Comparison of ENCODE assay signal across 16 cellular contexts in genomic region chr1:27473755-27474154, GRCh38. TPM values are rescaled to one million over a fixed set of nuclear protein-coding genes. Genes with fewer than 3 reads are reported as not detected.
DNase-seq lines count a peak whose midpoint lies in the region; ATAC-seq, FAIRE-seq and TF ChIP-seq lines count a peak whose summit lies in the region.
"Had no signal": no experiment of that assay in that cellular context is flagged by ENCODE, and none has a peak within 500 bp of the region (broad histone marks: within the 10 kb centered on the region; RNA-seq: fewer than 3 reads in every experiment).

No MANE protein-coding gene starts in this region.

- H4K20me1 ChIP-seq in OCI-LY1 (ENCODE audit: insufficient read depth, low read length), result no peaks in the 10 kb centered on the region
- H4K20me1 ChIP-seq in endothelial cell of umbilical vein (replicated peaks; ENCODE audit: control insufficient read depth, extremely low read depth, insufficient read depth, low read length), result peaks cover 12% of the 10 kb centered on the region

- peak; percentile 50 for ATAC-seq in stimulated activated naive CD8-positive, alpha-beta T cell treated with anti-CD3 and anti-CD28 coated beads, Interleukin-15, amount 100 ng/mL, for 72 hours
- ATAC-seq: lower lobe of right lung had no signal

- CTCF ChIA-PET in activated naive CD4-positive, alpha-beta T cell treated with anti-CD3 and anti-CD28 coated beads for 36 hours (lab: Charles Lee), result interaction anchor here (0.6 kb wide), 1 partner anchor 33 kb away, joined by 3 read pairs; no protein-coding TSS in a partner anchor
- CTCF ChIA-PET in endothelial cell of umbilical vein (lab: Charles Lee), result no interaction called here

- H3K79me2 ChIP-seq in OCI-LY1 (ENCODE audit: insufficient read depth, low read length) (peaks cover 96% of the 10 kb centered on the region), endothelial cell of umbilical vein (ENCODE audit: control insufficient read depth, insufficient read depth, low read length) (peaks cover 91% of the 10 kb centered on the region)

- peak overlapping the region; percentile 8 for H3K27ac Mint-ChIP-seq in activated naive CD4-positive, alpha-beta T cell treated with anti-CD3 and anti-CD28 coated beads for 36 hours
- peak overlapping the region in 1 of 2 donors; percentile 21 for H3K27ac Mint-ChIP-seq in stimulated activated naive CD8-positive, alpha-beta T cell treated with anti-CD3 and anti-CD28 coated beads, Interleukin-15, amount 100 ng/mL, for 72 hours

- no peaks in the 10 kb centered on the region for H3K9me3 Mint-ChIP-seq in activated naive CD4-positive, alpha-beta T cell treated with anti-CD3 and anti-CD28 coated beads for 36 hours
- H3K9me3 Mint-ChIP-seq in stimulated activated naive CD8-positive, alpha-beta T cell treated with anti-CD3 and anti-CD28 coated beads, Interleukin-15, amount 100 ng/mL, for 72 hours, result no peaks in the 10 kb centered on the region

- H3K36me3 ChIP-seq in OCI-LY1 (ENCODE audit: insufficient read depth, low read length) (peaks cover 57% of the 10 kb centered on the region), endothelial cell of umbilical vein (ENCODE audit: control insufficient read depth in 2 of 2, extremely low read depth in 1 of 2, insufficient read depth in 2 of 2, low read length in 2 of 2) (no peaks in the 10 kb centered on the region)

- POLR2A ChIA-PET in endothelial cell of umbilical vein (lab: Charles Lee), result no interaction called here

- H3K36me3 Mint-ChIP-seq in activated naive CD4-positive, alpha-beta T cell treated with anti-CD3 and anti-CD28 coated beads for 36 hours (ENCODE audit: low read depth), result peaks cover 21% of the 10 kb centered on the region

- peaks cover 67% of the 10 kb centered on the region for H3K4me1 ChIP-seq in OCI-LY1 (ENCODE audit: insufficient read depth, low read length, severe bottlenecking)
- no peaks in the 10 kb centered on the region for H3K4me1 ChIP-seq in endothelial cell of umbilical vein (ENCODE audit: control insufficient read depth, extremely low read depth, insufficient read depth, low read length)

- H3K4me2 ChIP-seq in OCI-LY1 (ENCODE audit: low read length), result peak overlapping the region; percentile 9; the same call in 1 of the 2 replicates
- no peak overlapping the region for H3K4me2 ChIP-seq in endothelial cell of umbilical vein (ENCODE audit: insufficient read depth, low read length)

- H3K4me3 Mint-ChIP-seq in activated naive CD4-positive, alpha-beta T cell treated with anti-CD3 and anti-CD28 coated beads for 36 hours, result no peak overlapping the region
- H3K4me3 Mint-ChIP-seq in stimulated activated naive CD8-positive, alpha-beta T cell treated with anti-CD3 and anti-CD28 coated beads, Interleukin-15, amount 100 ng/mL, for 72 hours, result peak overlapping the region; percentile 11 to 20

- no peak overlapping the region for H2AFZ ChIP-seq in OCI-LY1 (ENCODE audit: low read length)
- H2AFZ ChIP-seq in endothelial cell of umbilical vein (ENCODE audit: low read depth, low read length), result no peak overlapping the region
- H2AFZ ChIP-seq: parathyroid adenoma had no signal

- intact Hi-C loops in activated naive CD4-positive, alpha-beta T cell treated with anti-CD3 and anti-CD28 coated beads for 36 hours (cut with micrococcal nuclease), result loop anchor here (1.0 kb wide), 1 partner anchor 9 kb away; no protein-coding TSS in a partner anchor
- intact Hi-C loops in endothelial cell of umbilical vein (cut with micrococcal nuclease), result no loop called here

- peak; percentile 8 for FAIRE-seq in endothelial cell of umbilical vein (lab: Jason Lieb, UNC)
- FAIRE-seq: colon, H54 had no signal

- H3K27me3 ChIP-seq in OCI-LY1 (ENCODE audit: insufficient read depth, low read length) (no peaks in the 10 kb centered on the region), endothelial cell of umbilical vein (ENCODE audit: control insufficient read depth in 2 of 2, insufficient read depth in 2 of 2, low read length in 2 of 2) (no peaks in the 10 kb centered on the region)
- H3K27me3 ChIP-seq: esophagus squamous epithelium had no signal

- peak overlapping the region; percentile 26 for H3K27ac ChIP-seq in OCI-LY1 (ENCODE audit: low read depth, low read length, poor library complexity, severe bottlenecking)
- no peak overlapping the region for H3K27ac ChIP-seq in endothelial cell of umbilical vein (ENCODE audit: insufficient read depth, low read depth, low read length)
- H3K27ac ChIP-seq: HL-60, lower lobe of right lung, parathyroid adenoma had no signal

- no peaks in the 10 kb centered on the region for H3K9me2 ChIP-seq in OCI-LY1 (ENCODE audit: low read depth, low read length)

- TF ChIP-seq CTCF in OCI-LY1 (IDR thresholded peaks at IDR 0.05; ENCODE audit: low read length) (no peak), endothelial cell of umbilical vein (IDR thresholded peaks at IDR 0.05; ENCODE audit: extremely low read depth in 1 of 2, insufficient read depth in 1 of 2, low read depth in 1 of 2, low read length in 2 of 2) (no peak)

- no peak overlapping the region for H3K4me3 ChIP-seq in OCI-LY1 (ENCODE audit: low read depth, low read length, poor library complexity, severe bottlenecking)
- H3K4me3 ChIP-seq in endothelial cell of umbilical vein (replicated peaks in 1 of 3; ENCODE audit: insufficient read depth in 1 of 3, low read depth in 1 of 3, low read length in 3 of 3), result no peak overlapping the region
- H3K4me3 ChIP-seq: esophagus squamous epithelium, lower lobe of right lung had no signal

- dilution Hi-C loops in endothelial cell of umbilical vein (cut with MboI; ENCODE audit: extremely low pct_ligation_motif_present, low sequenced_read_pairs), result no loop called here

- H3K9ac ChIP-seq in OCI-LY1 (ENCODE audit: low read length), result no peak overlapping the region
- no peak overlapping the region for H3K9ac ChIP-seq in endothelial cell of umbilical vein (replicated peaks; ENCODE audit: extremely low read depth, insufficient read depth, low read length)
- H3K9ac ChIP-seq: parathyroid adenoma had no signal

- H3K27me3 Mint-ChIP-seq in activated naive CD4-positive, alpha-beta T cell treated with anti-CD3 and anti-CD28 coated beads for 36 hours (ENCODE audit: low read depth), result no peaks in the 10 kb centered on the region
- no peaks in the 10 kb centered on the region for H3K27me3 Mint-ChIP-seq in stimulated activated naive CD8-positive, alpha-beta T cell treated with anti-CD3 and anti-CD28 coated beads, Interleukin-15, amount 100 ng/mL, for 72 hours

- TF ChIP-seq POLR2A in endothelial cell of umbilical vein (IDR thresholded peaks at IDR 0.05; ENCODE audit: low read depth, low read length), result no peak

- no peaks in the 10 kb centered on the region for H3F3A ChIP-seq in OCI-LY1 (ENCODE audit: insufficient read depth, low read length)

- DNase-seq in activated naive CD4-positive, alpha-beta T cell treated with anti-CD3 and anti-CD28 coated beads for 36 hours, result peak; percentile 45
- no peak for DNase-seq in activated naive CD4-positive, alpha-beta T cell treated with Interleukin-2 at 50 U/mL for 16 hours
- DNase-seq in endothelial cell of umbilical vein (ENCODE audit: low read depth, low spot score) (no peak), C1 segment of cervical spinal cord (lab: John Stamatoyannopoulos, UW) (no peak), COLO668 (lab: John Stamatoyannopoulos, UW; ENCODE audit: unreplicated experiment) (no peak), NCI-H187 treated with DMSO at 0.1 percent for 48 hours (lab: John Stamatoyannopoulos, UW) (no peak)
- no peak for DNase-seq in stimulated activated naive CD8-positive, alpha-beta T cell treated with anti-CD3 and anti-CD28 coated beads, Interleukin-15, amount 100 ng/mL, for 72 hours
- DNase-seq: activated CD4-positive, alpha-beta T cell treated with anti-CD3 and anti-CD28 coated beads for 48 hours; esophagus squamous epithelium; lower lobe of right lung; NCI-H2171 had no signal

- no peaks in the 10 kb centered on the region for H3K9me1 ChIP-seq in endothelial cell of umbilical vein (replicated peaks; ENCODE audit: control insufficient read depth, extremely low read depth, insufficient read depth, low read length)

- H3K4me1 Mint-ChIP-seq in activated naive CD4-positive, alpha-beta T cell treated with anti-CD3 and anti-CD28 coated beads for 36 hours (ENCODE audit: low read depth), result peaks cover 84% of the 10 kb centered on the region
- peaks cover 92% of the 10 kb centered on the region for H3K4me1 Mint-ChIP-seq in stimulated activated naive CD8-positive, alpha-beta T cell treated with anti-CD3 and anti-CD28 coated beads, Interleukin-15, amount 100 ng/mL, for 72 hours

- H3K9me3 ChIP-seq in OCI-LY1 (ENCODE audit: low read length) (no peaks in the 10 kb centered on the region), endothelial cell of umbilical vein (replicated peaks; ENCODE audit: control insufficient read depth, insufficient read depth, low read length) (no peaks in the 10 kb centered on the region)
- H3K9me3 ChIP-seq: esophagus squamous epithelium, lower lobe of right lung had no signal

- BruUV-seq in endothelial cell of umbilical vein (replicated peaks; lab: Mats Ljungman, UMichigan), result no TSS peak

TF ChIP-seq in endothelial cell of umbilical vein, 7 proteins besides CTCF, POLR2A, EP300 and RAD21:
- no peak for TF ChIP-seq FOS (IDR thresholded peaks at IDR 0.05; ENCODE audit: borderline replicate concordance, insufficient read depth, low read length)
- no peak for TF ChIP-seq POLR2AphosphoS5 (IDR thresholded peaks at IDR 0.05; ENCODE audit: insufficient read depth, low read depth, low read length)
- TF ChIP-seq MAX (IDR thresholded peaks at IDR 0.05; ENCODE audit: insufficient read depth, insufficient read length), result no peak
- TF ChIP-seq EZH2 (IDR thresholded peaks at IDR 0.05; ENCODE audit: borderline replicate concordance, low read depth, low read length, severe bottlenecking), result no peak
- TF ChIP-seq MYC (IDR thresholded peaks at IDR 0.05; ENCODE audit: low read depth, low read length), result no peak
- TF ChIP-seq JUN (IDR thresholded peaks at IDR 0.05; ENCODE audit: borderline replicate concordance, insufficient read depth, insufficient read length, low read depth), result no peak
- no peak for TF ChIP-seq GATA2 (IDR thresholded peaks at IDR 0.05; ENCODE audit: insufficient read depth, insufficient read length, low read depth, low read length)

RNA-seq across cellular contexts. Expression of gene WASF2, which starts 16.2 kb away (rescaled TPM):
- total RNA-seq in activated naive CD4-positive, alpha-beta T cell treated with anti-CD3 and anti-CD28 coated beads for 36 hours, result 100 to 1,000 TPM; 105 to 106 TPM
- 169 and 172 TPM in 2 replicates for total RNA-seq in endothelial cell of umbilical vein
- 75.3 and 76.9 TPM in 2 replicates for polyA plus RNA-seq in endothelial cell of umbilical vein
- polyA plus RNA-seq in endothelial cell of umbilical vein (2011; cell fraction: cytosol; rRNA removed), result 78.3 and 83.2 TPM in 2 replicates
- 87.5 and 93.8 TPM in 2 replicates for polyA plus RNA-seq in endothelial cell of umbilical vein (2011; cell fraction: nucleus; rRNA removed)
- polyA plus RNA-seq in endothelial cell of umbilical vein (2012), result 61.5 and 65.7 TPM in 2 replicates
- 104 and 109 TPM in 2 replicates for polyA minus RNA-seq in endothelial cell of umbilical vein
- polyA minus RNA-seq in endothelial cell of umbilical vein (2011; cell fraction: cytosol; rRNA and poly(A)+ RNA removed), result 33.6 TPM
- 64.5 and 67.0 TPM in 2 replicates for polyA minus RNA-seq in endothelial cell of umbilical vein (2011; cell fraction: nucleus; rRNA and poly(A)+ RNA removed)
